7 cellular contexts compared by ENCODE assay signal in the genomic region with DNA sequence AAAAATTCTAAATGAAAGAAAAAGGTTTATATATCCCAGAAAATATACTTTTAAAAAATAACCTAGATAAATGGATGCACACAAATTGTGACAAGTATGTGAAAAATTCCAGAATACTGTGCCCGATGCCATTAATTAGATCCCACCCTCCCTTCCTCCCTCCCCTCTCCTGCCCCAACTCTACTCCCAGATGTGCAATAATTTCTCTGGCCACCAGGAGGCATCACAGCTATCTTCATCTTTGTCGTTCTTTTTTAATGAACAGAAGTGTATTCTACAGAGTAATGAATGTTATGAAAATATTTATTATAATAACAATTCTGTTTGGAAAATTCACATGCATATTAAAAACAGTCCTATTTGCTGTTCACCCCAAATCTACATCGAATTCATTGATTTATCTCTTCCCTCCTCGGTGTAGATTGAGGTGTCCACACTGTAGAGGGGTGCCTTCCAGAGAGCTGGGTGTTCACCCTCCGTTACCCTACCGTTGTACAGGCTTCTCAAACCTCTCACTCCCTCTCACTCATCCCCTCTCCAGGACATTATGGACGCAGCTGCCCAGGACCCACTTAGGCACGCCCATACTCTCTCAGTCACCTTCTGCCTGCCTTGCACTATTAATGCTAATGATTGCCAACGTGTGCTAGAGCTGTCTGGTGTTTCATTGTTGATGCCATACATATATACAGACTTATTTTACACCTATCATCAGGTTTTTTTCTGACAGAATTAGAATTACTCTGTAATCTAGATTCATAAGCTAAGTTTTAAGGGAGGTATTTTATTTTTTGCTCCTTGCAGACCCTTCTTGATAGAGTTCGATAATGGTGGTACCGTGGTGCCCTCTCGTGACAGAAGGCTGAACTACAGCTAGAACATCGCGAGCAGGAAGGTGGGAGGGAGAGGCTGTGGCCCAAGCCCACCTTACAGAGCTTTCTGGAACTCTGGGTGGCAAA. TPM values are rescaled to one million over a fixed set of nuclear protein-coding genes. Genes with fewer than 3 reads are reported as not detected.
A peak's percentile ranks its signal among the peaks of the same experiment; 100 is the strongest.
DNase-seq lines count a peak whose midpoint lies in the region; ATAC-seq lines count a peak whose summit lies in the region.

No MANE protein-coding gene starts in this region.

- ATAC-seq in GM18502 (IDR thresholded peaks at IDR 0.05; ENCODE audit: poor library complexity, unreplicated experiment) (peak; percentile 69), HG03045 (IDR thresholded peaks at IDR 0.05; ENCODE audit: unreplicated experiment) (peak; percentile 55)

- peak; percentile 81 for DNase-seq in NCI-H2227 (lab: John Stamatoyannopoulos, UW; ENCODE audit: unreplicated experiment)
- peak; percentile 26 for DNase-seq in activated CD4-positive, CD25-positive, alpha-beta regulatory T cell treated with anti-CD3 and anti-CD28 coated beads, Interleukin-2, amount 50 U/mL, for 16 hours (ENCODE audit: low read depth, low spot score)
- peak; percentile 8 for DNase-seq in cerebellum (ENCODE audit: low spot score)
- peak; percentile 74 for DNase-seq in left kidney (ENCODE audit: low read depth, low spot score)
- DNase-seq in stimulated activated CD4-positive, alpha-beta T cell treated with anti-CD3 and anti-CD28 coated beads, TNF-alpha, amount 100 ng/mL, for 4 hours (ENCODE audit: low read depth in 3 of 3) = peak; percentile 9 to 18 (median 10)

RNA-seq across cellular contexts. Expression of a gene that starts 14.1 kb away (rescaled TPM):
- 1.5 TPM for total RNA-seq in cerebellum

Comparison
In these comparisons a context has a peak if more than half of its experiments do, and no peak if none do; other contexts are left out.
1. Peak in every context shown above with its lines: DNase-seq and ATAC-seq.
2. DNase-seq: peak in every context shown above with its lines; median percentile 81 in NCI-H2227; 74 in left kidney; 26 in activated CD4-positive, CD25-positive, alpha-beta regulatory T cell treated with anti-CD3 and anti-CD28 coated beads, Interleukin-2, amount 50 U/mL, for 16 hours; 10 in stimulated activated CD4-positive, alpha-beta T cell treated with anti-CD3 and anti-CD28 coated beads, TNF-alpha, amount 100 ng/mL, for 4 hours; 8 in cerebellum.